Comparison of ENCODE assay signal across 8 cellular contexts in the genomic region with DNA sequence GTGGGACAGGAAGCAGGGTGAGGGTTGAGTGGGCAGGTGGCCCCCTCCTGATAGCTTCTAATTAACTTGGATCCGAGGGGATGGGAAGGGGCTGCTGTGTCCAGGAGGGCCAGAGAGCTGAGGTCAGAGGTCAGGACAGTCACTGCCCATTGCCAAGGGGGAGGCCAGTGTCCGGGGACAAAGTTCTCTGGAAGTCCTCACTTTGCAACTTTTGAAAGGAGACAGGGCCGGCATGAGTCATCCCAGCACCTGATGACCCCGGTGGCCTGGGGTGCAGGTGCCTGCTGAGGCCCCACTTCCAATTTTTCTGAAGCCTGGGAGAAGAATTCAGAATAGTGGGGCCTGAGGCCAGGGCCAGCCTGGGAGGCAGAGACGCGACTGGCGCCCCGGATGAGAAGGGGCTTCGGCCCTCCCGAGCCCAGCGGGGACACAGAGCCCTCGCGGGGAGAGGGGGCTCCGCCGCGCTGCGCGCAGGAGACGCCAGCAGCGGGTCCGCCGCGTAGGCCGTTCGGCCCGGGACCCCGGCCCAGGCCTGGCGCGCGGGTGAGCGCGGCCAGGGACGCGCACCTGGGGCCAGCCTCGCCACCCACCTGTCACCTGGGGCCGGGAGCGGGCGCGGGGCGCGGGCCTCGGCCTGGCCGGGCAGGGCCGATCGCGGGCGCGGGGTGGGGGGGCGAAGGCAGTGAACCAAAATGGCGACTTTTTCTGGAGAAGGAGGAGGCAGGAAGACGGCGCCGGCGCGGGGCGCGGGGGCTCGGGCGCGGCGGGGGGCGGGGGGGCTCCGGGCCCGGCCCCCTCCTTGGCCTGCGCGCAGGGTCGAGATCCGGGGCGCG. TPM values are rescaled to one million over a fixed set of nuclear protein-coding genes. Genes with fewer than 3 reads are reported as not detected.
DNase-seq lines count a peak whose midpoint lies in the region; ATAC-seq and TF ChIP-seq lines count a peak whose summit lies in the region.

No MANE protein-coding gene starts in this region.

- POLR2A ChIA-PET in HEK293 (lab: Yijun Ruan, JAX), result interaction anchor here (1.0 to 2.7 kb wide), 2 partner anchors 12 to 104 kb away, joined by 3 to 12 read pairs; partner anchors contain the start of genes TPD52L2 and UCKL1

- peak; percentile 27 to 41 for ATAC-seq in activated T-cell treated with anti-CD3 and anti-CD28 coated beads, Interleukin-2, amount 50 U/mL, for 72 hours (replicated peaks in 1 of 2)
- ATAC-seq in Right ventricle myocardium superior (ENCODE audit: poor library complexity) (no peak), GM21423 (IDR thresholded peaks at IDR 0.05; ENCODE audit: unreplicated experiment) (no peak), HG02981 (IDR thresholded peaks at IDR 0.05; ENCODE audit: unreplicated experiment) (no peak), GM19023 (IDR thresholded peaks at IDR 0.05; ENCODE audit: unreplicated experiment) (no peak)

- peaks cover 0 to 3% of the 10 kb centered on the region in 2 donors for H3K9me3 Mint-ChIP-seq in activated T-cell treated with anti-CD3 and anti-CD28 coated beads, Interleukin-2, amount 50 U/mL, for 72 hours

- peak in 1 of 2 donors; percentile 44 for DNase-seq in activated T-cell treated with anti-CD3 and anti-CD28 coated beads, Interleukin-2, amount 50 U/mL, for 72 hours
- DNase-seq in Right ventricle myocardium superior, result peak; percentile 41
- DNase-seq in posterior vena cava (ENCODE audit: low spot score), result peak; percentile 78

- peak overlapping the region; percentile 82 for H3K27ac Mint-ChIP-seq in activated T-cell treated with anti-CD3 and anti-CD28 coated beads, Interleukin-2, amount 50 U/mL, for 72 hours

- H3K27ac ChIP-seq in ACC112 (ENCODE audit: low read depth, low read length) (no peak overlapping the region), HEK293 (ENCODE audit: extremely low read depth, low read depth, low read length) (peak overlapping the region; percentile 88; the same call in 1 of the 2 replicates)

- peaks cover 20% of the 10 kb centered on the region for H3K4me1 Mint-ChIP-seq in activated T-cell treated with anti-CD3 and anti-CD28 coated beads, Interleukin-2, amount 50 U/mL, for 72 hours (ENCODE audit: low read depth)

- H3K36me3 Mint-ChIP-seq in activated T-cell treated with anti-CD3 and anti-CD28 coated beads, Interleukin-2, amount 50 U/mL, for 72 hours (ENCODE audit: insufficient read depth in 2 of 2), result peaks cover 10 to 15% of the 10 kb centered on the region in 2 donors

- H3K27me3 ChIP-seq in ACC112 (ENCODE audit: insufficient read depth, low read length), result no peaks in the 10 kb centered on the region

- no peaks in the 10 kb centered on the region for H3K27me3 Mint-ChIP-seq in activated T-cell treated with anti-CD3 and anti-CD28 coated beads, Interleukin-2, amount 50 U/mL, for 72 hours (ENCODE audit: low read depth)

- CTCF ChIA-PET in HEK293 (lab: Yijun Ruan, JAX), result no interaction called here

- peak overlapping the region; percentile 89 to 95 for H3K4me3 Mint-ChIP-seq in activated T-cell treated with anti-CD3 and anti-CD28 coated beads, Interleukin-2, amount 50 U/mL, for 72 hours

- intact Hi-C loops in Right ventricle myocardium superior (cut with DNase I) (no loop called here), posterior vena cava (cut with DNase I) (no loop called here)

- H3K79me2 ChIP-seq in ACC112 (ENCODE audit: control insufficient read depth, insufficient read depth, low read length, unreplicated experiment), result peaks cover 13% of the 10 kb centered on the region

- 0 out of 2 replicates have a peak, but pooled peaks cover 6% of the 10 kb centered on the region for H3K36me3 ChIP-seq in ACC112 (ENCODE audit: insufficient read depth, low read length)
- peaks cover 0 to 33% of the 10 kb centered on the region in 2 experiments; a peak in 1 of 3 replicates for H3K36me3 ChIP-seq in HEK293 (ENCODE audit: control insufficient read depth in 2 of 2, insufficient read depth in 1 of 2, low read length in 2 of 2)

- no peaks in the 10 kb centered on the region for H3K9me3 ChIP-seq in HEK293 (ENCODE audit: control insufficient read depth, insufficient read depth, low read depth, low read length)

- H3K4me1 ChIP-seq in ACC112 (ENCODE audit: control insufficient read depth, insufficient read depth, low read length, unreplicated experiment) (peaks cover 9% of the 10 kb centered on the region), HEK293 (ENCODE audit: control insufficient read depth, insufficient read depth, low read length) (no peaks in the 10 kb centered on the region)

- TF ChIP-seq CTCF in HEK293 (tag by site-specific recombination; IDR thresholded peaks at IDR 0.05), result no peak

- peak overlapping the region; percentile 75 for H2AFZ ChIP-seq in ACC112 (ENCODE audit: low read length, unreplicated experiment)

- H3K4me3 ChIP-seq in ACC112 (ENCODE audit: low read depth, low read length) (peak overlapping the region; percentile 93), HEK293 (ENCODE audit: low read depth, low read length) (peak overlapping the region; percentile 52)

TF ChIP-seq in HEK293, 187 proteins besides CTCF, POLR2A, EP300 and RAD21 (continues in another document):
- TF ChIP-seq, protein P1, sequence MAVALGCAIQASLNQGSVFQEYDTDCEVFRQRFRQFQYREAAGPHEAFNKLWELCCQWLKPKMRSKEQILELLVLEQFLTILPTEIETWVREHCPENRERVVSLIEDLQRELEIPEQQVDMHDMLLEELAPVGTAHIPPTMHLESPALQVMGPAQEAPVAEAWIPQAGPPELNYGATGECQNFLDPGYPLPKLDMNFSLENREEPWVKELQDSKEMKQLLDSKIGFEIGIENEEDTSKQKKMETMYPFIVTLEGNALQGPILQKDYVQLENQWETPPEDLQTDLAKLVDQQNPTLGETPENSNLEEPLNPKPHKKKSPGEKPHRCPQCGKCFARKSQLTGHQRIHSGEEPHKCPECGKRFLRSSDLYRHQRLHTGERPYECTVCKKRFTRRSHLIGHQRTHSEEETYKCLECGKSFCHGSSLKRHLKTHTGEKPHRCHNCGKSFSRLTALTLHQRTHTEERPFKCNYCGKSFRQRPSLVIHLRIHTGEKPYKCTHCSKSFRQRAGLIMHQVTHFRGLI (tag by site-specific recombination; IDR thresholded peaks at IDR 0.05), result no peak
- TF ChIP-seq KLF10 (tag by site-specific recombination; IDR thresholded peaks at IDR 0.05) (no peak), ZNF623 (tag by site-specific recombination; IDR thresholded peaks at IDR 0.05) (no peak), KLF9 (tag by site-specific recombination; IDR thresholded peaks at IDR 0.05; ENCODE audit: low read depth) (no peak), ZNF433 (tag by site-specific recombination; IDR thresholded peaks at IDR 0.05; ENCODE audit: low read depth) (no peak), ZBTB8A (tag by site-specific recombination; IDR thresholded peaks at IDR 0.05) (peak; percentile 46), YY2 (tag by site-specific recombination; IDR thresholded peaks at IDR 0.05) (no peak), ZFHX2 (tag by site-specific recombination; conservative IDR thresholded peaks at IDR 0.05) (0 out of 2 replicates have a peak, but pooled peaks have one; percentile 13), ZBTB26 (tag by site-specific recombination; optimal IDR thresholded peaks at IDR 0.05) (peak; percentile 37), REPIN1 (tag by site-specific recombination; IDR thresholded peaks at IDR 0.05; ENCODE audit: low read depth) (no peak), ZEB2 (tag by site-specific recombination; IDR thresholded peaks at IDR 0.05) (peak; percentile 64; the same call in 1 of the 2 replicates), ZNF560 (tag by site-specific recombination; IDR thresholded peaks at IDR 0.05; ENCODE audit: borderline replicate concordance) (no peak), ZNF121 (tag by site-specific recombination; IDR thresholded peaks at IDR 0.05) (no peak), ZNF654 (tag by site-specific recombination; IDR thresholded peaks at IDR 0.05; ENCODE audit: low read depth) (no peak), ZNF10 (tag by site-specific recombination; IDR thresholded peaks at IDR 0.05) (peak; percentile 97)
- TF ChIP-seq, protein P2, sequence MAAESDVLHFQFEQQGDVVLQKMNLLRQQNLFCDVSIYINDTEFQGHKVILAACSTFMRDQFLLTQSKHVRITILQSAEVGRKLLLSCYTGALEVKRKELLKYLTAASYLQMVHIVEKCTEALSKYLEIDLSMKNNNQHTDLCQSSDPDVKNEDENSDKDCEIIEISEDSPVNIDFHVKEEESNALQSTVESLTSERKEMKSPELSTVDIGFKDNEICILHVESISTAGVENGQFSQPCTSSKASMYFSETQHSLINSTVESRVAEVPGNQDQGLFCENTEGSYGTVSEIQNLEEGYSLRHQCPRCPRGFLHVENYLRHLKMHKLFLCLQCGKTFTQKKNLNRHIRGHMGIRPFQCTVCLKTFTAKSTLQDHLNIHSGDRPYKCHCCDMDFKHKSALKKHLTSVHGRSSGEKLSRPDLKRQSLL (tag by site-specific recombination; IDR thresholded peaks at IDR 0.05), result no peak
- TF ChIP-seq, protein P3, sequence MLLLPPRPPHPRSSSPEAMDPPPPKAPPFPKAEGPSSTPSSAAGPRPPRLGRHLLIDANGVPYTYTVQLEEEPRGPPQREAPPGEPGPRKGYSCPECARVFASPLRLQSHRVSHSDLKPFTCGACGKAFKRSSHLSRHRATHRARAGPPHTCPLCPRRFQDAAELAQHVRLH (tag by site-specific recombination; IDR thresholded peaks at IDR 0.05), result no peak

RNA-seq across cellular contexts. Expression of gene ZNF512B, which starts 0.6 kb away (rescaled TPM):
- 10 to 100 TPM; 20.0 to 20.6 TPM for total RNA-seq in activated T-cell treated with anti-CD3 and anti-CD28 coated beads, Interleukin-2, amount 50 U/mL, for 72 hours
- total RNA-seq in Right ventricle myocardium superior, result 11.3 TPM
- 10 to 100 TPM in 1 of 2 donors, 1 to 10 TPM in 1; 9.4 to 11.2 TPM for total RNA-seq in posterior vena cava

RNA-seq across cellular contexts. Expression of gene SAMD10, which starts 10.3 kb away (rescaled TPM):
- 10 to 100 TPM; 54.6 to 77.0 TPM for total RNA-seq in activated T-cell treated with anti-CD3 and anti-CD28 coated beads, Interleukin-2, amount 50 U/mL, for 72 hours
- total RNA-seq in Right ventricle myocardium superior (6.0 TPM), posterior vena cava (1 to 10 TPM; 1.1 to 1.5 TPM)

RNA-seq across cellular contexts. Expression of gene PRPF6, which starts 11.8 kb away (rescaled TPM):
- 10 to 100 TPM; 77.5 to 95.7 TPM for total RNA-seq in activated T-cell treated with anti-CD3 and anti-CD28 coated beads, Interleukin-2, amount 50 U/mL, for 72 hours
- total RNA-seq in Right ventricle myocardium superior (45.3 TPM), posterior vena cava (10 to 100 TPM; 44.3 to 44.8 TPM)

RNA-seq across cellular contexts. Expression of gene UCKL1, which starts 12.9 kb away (rescaled TPM):
- 10 to 100 TPM; 27.9 to 33.1 TPM for total RNA-seq in activated T-cell treated with anti-CD3 and anti-CD28 coated beads, Interleukin-2, amount 50 U/mL, for 72 hours
- total RNA-seq in Right ventricle myocardium superior (54.4 TPM), posterior vena cava (10 to 100 TPM; 20.8 to 22.0 TPM)

Comparison
In these comparisons a context has a peak if more than half of its experiments do, and no peak if none do; other contexts are left out.
1. ATAC-seq: peak in activated T-cell treated with anti-CD3 and anti-CD28 coated beads, Interleukin-2, amount 50 U/mL, for 72 hours (2 of 2); none in Right ventricle myocardium superior (single experiment), GM21423 (single experiment), HG02981 (single experiment) and GM19023 (single experiment).